In genomic region chr2:8527031-8527430, GRCh38 we compare ENCODE assay signal across 23 cellular contexts.
A peak's percentile ranks its signal among the peaks of the same experiment; 100 is the strongest.
DNase-seq lines count a peak whose midpoint lies in the region; ATAC-seq, FAIRE-seq and TF ChIP-seq lines count a peak whose summit lies in the region.
"Had no signal": no experiment of that assay in that cellular context is flagged by ENCODE, and none has a peak within 500 bp of the region (broad histone marks: within the 10 kb centered on the region; RNA-seq: fewer than 3 reads in every experiment).

No MANE protein-coding gene starts in this region.

- H3K4me1 ChIP-seq in SK-N-SH (ENCODE audit: control insufficient read depth in 1 of 2, insufficient read depth in 2 of 2, low read depth in 1 of 2, low read length in 1 of 2) (peaks cover 0 to 35% of the 10 kb centered on the region in 2 experiments; a peak in 2 of 4 replicates), GM12878 (ENCODE audit: control insufficient read depth, insufficient read depth, low read length) (peaks cover 54% of the 10 kb centered on the region), trophoblast cell (ENCODE audit: control insufficient read depth in 1 of 2, insufficient read depth in 2 of 2, low read length in 2 of 2) (peaks cover 8 to 9% of the 10 kb centered on the region in 2 experiments)
- H3K4me1 ChIP-seq in CD8-positive, alpha-beta memory T cell (ENCODE audit: insufficient read depth, low read length) = peaks cover 21% of the 10 kb centered on the region
- H3K4me1 ChIP-seq: ascending aorta had no signal

- H3F3A ChIP-seq in SK-N-SH (replicated peaks; ENCODE audit: insufficient read depth) = no peaks in the 10 kb centered on the region

- CTCF ChIA-PET in SK-N-SH (lab: Yijun Ruan, JAX) (no interaction called here), GM12878 (lab: Yijun Ruan, JAX) (interaction anchor here (2.9 to 3.1 kb wide), 2 partner anchors 10 to 12 kb away, joined by 7 to 10 read pairs; no protein-coding TSS in a partner anchor)
- CTCF ChIA-PET in CD8-positive, alpha-beta memory T cell (lab: Charles Lee) = no interaction called here

- 63% methylated on average over 4 of the region's 4 CpGs for WGBS in SK-N-SH (ENCODE audit: low lambda C conversion rate)
- 77% methylated on average over 4 of the region's 4 CpGs for WGBS in GM12878 (ENCODE audit: insufficient coverage, insufficient replicate concordance, low lambda C conversion rate, missing lambda C conversion rate)
- no CpG with 5 or more reads among the region's 4 CpGs for WGBS in trophoblast cell (ENCODE audit: extremely low coverage, insufficient coverage, insufficient read length)

- peak overlapping the region; percentile 21 for H2BK12ac ChIP-seq in trophoblast cell (ENCODE audit: low read length)

- SMC1A ChIA-PET in GM12878 (lab: Charles Lee; ENCODE audit: uncharacterized antibody, unreplicated experiment) = interaction anchor here (3.3 to 17.9 kb wide), 2 partner anchors 13 to 52 kb away, joined by 10 to 284 read pairs; no protein-coding TSS in a partner anchor

- TF ChIP-seq CTCF in SK-N-SH (IDR thresholded peaks at IDR 0.05) (no peak), GM12878 (IDR thresholded peaks at IDR 0.05 in 2 of 3, conservative IDR thresholded peaks at IDR 0.05 in 1 of 3; ENCODE audit: control insufficient read depth in 2 of 3, extremely low read depth in 1 of 3, insufficient read depth in 1 of 3, low read depth in 3 of 3, low read length in 3 of 3) (no peak)

- H3K14ac ChIP-seq in trophoblast cell (ENCODE audit: low read length) = no peak overlapping the region

- intact Hi-C loops in GM12878 (cut with micrococcal nuclease; ENCODE audit: unreplicated experiment) = loop anchor here (5.0 kb wide), 4 partner anchors 40 to 235 kb away; no protein-coding TSS in a partner anchor

- H2BK5ac ChIP-seq in trophoblast cell (ENCODE audit: low read depth, low read length, poor library complexity) = no peak overlapping the region

- H3K9me3 ChIP-seq in SK-N-SH (no peaks in the 10 kb centered on the region), GM12878 (replicated peaks; ENCODE audit: control insufficient read depth, insufficient read depth, low read length) (peaks cover 9% of the 10 kb centered on the region; the same call in 2 of the 3 replicates), trophoblast cell (ENCODE audit: insufficient read depth, low read depth, low read length) (peaks cover 3% of the 10 kb centered on the region)
- peaks cover 2% of the 10 kb centered on the region for H3K9me3 ChIP-seq in CD8-positive, alpha-beta memory T cell (ENCODE audit: low read length)
- H3K9me3 ChIP-seq: prostate gland had no signal

- no peak overlapping the region for H2BK120ac ChIP-seq in trophoblast cell (ENCODE audit: insufficient read depth, low read length, poor library complexity)

- H3K36me3 ChIP-seq in SK-N-SH (replicated peaks in 1 of 2; ENCODE audit: control insufficient read depth in 1 of 2, insufficient read depth in 2 of 2, low read length in 1 of 2) (no peaks in the 10 kb centered on the region), GM12878 (ENCODE audit: control insufficient read depth in 2 of 2, insufficient read depth in 2 of 2, low read length in 1 of 2) (no peaks in the 10 kb centered on the region), trophoblast cell (ENCODE audit: control insufficient read depth in 1 of 2, insufficient read depth in 2 of 2, low read length in 2 of 2) (no peaks in the 10 kb centered on the region)
- no peaks in the 10 kb centered on the region for H3K36me3 ChIP-seq in CD8-positive, alpha-beta memory T cell (ENCODE audit: insufficient read depth, low read length)
- H3K36me3 ChIP-seq: ascending aorta, Peyer's patch, prostate gland had no signal

- no peak overlapping the region for H4K8ac ChIP-seq in trophoblast cell (ENCODE audit: low read depth, low read length)

- peak overlapping the region; percentile 31 for H2AK5ac ChIP-seq in trophoblast cell (ENCODE audit: low read length)

- H3K27ac Mint-ChIP-seq in CD8-positive, alpha-beta memory T cell = peak overlapping the region in 2 of 8 donors; percentile 17 to 24
- H3K27ac Mint-ChIP-seq: activated CD4-positive, alpha-beta T cell treated with anti-CD3 and anti-CD28 coated beads, Interleukin-2, amount 10 ng/mL, durations not matched to agents 24 days and 14 days; activated naive CD4-positive, alpha-beta T cell treated with anti-CD3 and anti-CD28 coated beads for 36 hours; CD4-positive, alpha-beta T cell had no signal

- POLR2A ChIA-PET in SK-N-SH (lab: Yijun Ruan, JAX) = interaction anchor here (3.2 to 3.5 kb wide), 2 partner anchors 151 to 155 kb away, joined by 10 to 21 read pairs; partner anchors contain the start of gene ID2
- POLR2A ChIA-PET in GM12878 (lab: Charles Lee) = interaction anchor here (1.2 to 6.2 kb wide), 5 partner anchors 11 to 155 kb away, joined by 3 to 42 read pairs (median 26); partner anchors contain the start of gene ID2
- POLR2A ChIA-PET in CD8-positive, alpha-beta memory T cell (lab: Charles Lee) = no interaction called here

- TF ChIP-seq RAD21 in SK-N-SH (IDR thresholded peaks at IDR 0.05; ENCODE audit: low read length) (no peak), GM12878 (IDR thresholded peaks at IDR 0.05; ENCODE audit: insufficient read depth, low read depth, low read length) (no peak)

- peak; percentile 41 for DNase-seq in SK-N-SH
- peak; percentile 70 for DNase-seq in NCI-H146 (lab: John Stamatoyannopoulos, UW)
- no peak for DNase-seq in GM12878 (ENCODE audit: low read depth, low spot score)
- no peak for DNase-seq in trophoblast cell
- no peak for DNase-seq in activated gamma-delta T cell (lab: John Stamatoyannopoulos, UW)
- DNase-seq in CD8-positive, alpha-beta memory T cell = no peak
- DNase-seq: activated CD4-positive, alpha-beta T cell treated with anti-CD3 and anti-CD28 coated beads, Interleukin-2, amount 10 ng/mL, durations not matched to agents 24 days and 14 days; activated naive CD4-positive, alpha-beta T cell treated with anti-CD3 and anti-CD28 coated beads for 36 hours; CD4-positive, alpha-beta T cell; effector CD8-positive, alpha-beta T cell; H7; head of caudate nucleus; mammary epithelial cell; MV-4-11; NCI-H2081 treated with DMSO at 0.1 percent for 48 hours; NCI-H526 treated with DMSO at 0.1 percent for 48 hours; Peyer's patch; tibial artery had no signal

- no peak overlapping the region for H3K4me3 Mint-ChIP-seq in CD8-positive, alpha-beta memory T cell
- H3K4me3 Mint-ChIP-seq: activated CD4-positive, alpha-beta T cell treated with anti-CD3 and anti-CD28 coated beads, Interleukin-2, amount 10 ng/mL, durations not matched to agents 24 days and 14 days; activated naive CD4-positive, alpha-beta T cell treated with anti-CD3 and anti-CD28 coated beads for 36 hours; CD4-positive, alpha-beta T cell; nephron had no signal

- peaks cover 0 to 2% of the 10 kb centered on the region in 2 donors for H3K27me3 Mint-ChIP-seq in CD8-positive, alpha-beta memory T cell
- H3K27me3 Mint-ChIP-seq: activated CD4-positive, alpha-beta T cell treated with anti-CD3 and anti-CD28 coated beads, Interleukin-2, amount 10 ng/mL, durations not matched to agents 24 days and 14 days; CD4-positive, alpha-beta T cell had no signal

- H3K36me3 Mint-ChIP-seq in CD8-positive, alpha-beta memory T cell = peaks cover 0 to 13% (median 0%) of the 10 kb centered on the region in 3 donors

- H3K9me2 ChIP-seq in SK-N-SH = no peaks in the 10 kb centered on the region

- H3K23ac ChIP-seq in trophoblast cell (ENCODE audit: low read length) = no peak overlapping the region

- no peak overlapping the region for H3K18ac ChIP-seq in trophoblast cell (ENCODE audit: low read length)

- H2AFZ ChIP-seq in SK-N-SH (ENCODE audit: low read depth) (no peak overlapping the region), GM12878 (ENCODE audit: control insufficient read depth, low read depth, low read length) (no peak overlapping the region), trophoblast cell (ENCODE audit: insufficient read depth, low read length, poor library complexity) (no peak overlapping the region)

- peaks cover 3% of the 10 kb centered on the region for H3K79me1 ChIP-seq in trophoblast cell (ENCODE audit: low read length)

- peaks cover 0 to 10% (median 5%) of the 10 kb centered on the region in 5 donors for H3K9me3 Mint-ChIP-seq in CD8-positive, alpha-beta memory T cell

- no peak for TF ChIP-seq EP300 in SK-N-SH (IDR thresholded peaks at IDR 0.05; ENCODE audit: borderline replicate concordance in 1 of 2, low read depth in 1 of 2, low read length in 1 of 2)
- TF ChIP-seq EP300 in GM12878 (IDR thresholded peaks at IDR 0.05; ENCODE audit: borderline replicate concordance in 1 of 2, control insufficient read depth in 1 of 2, low read depth in 2 of 2, low read length in 2 of 2) = no peak

- H3K4me1 Mint-ChIP-seq in CD8-positive, alpha-beta memory T cell = peaks cover 37 to 40% (median 40%) of the 10 kb centered on the region in 3 donors

- no peak overlapping the region for H4K12ac ChIP-seq in trophoblast cell (ENCODE audit: low read depth, low read length)

- no peak overlapping the region for H3K4me3 ChIP-seq in SK-N-SH (ENCODE audit: low read depth in 2 of 2, low read length in 1 of 2)
- H3K4me3 ChIP-seq in GM12878 = no peak overlapping the region
- H3K4me3 ChIP-seq in trophoblast cell (ENCODE audit: low read depth, low read length) = no peak overlapping the region
- H3K4me3 ChIP-seq in CD8-positive, alpha-beta memory T cell (ENCODE audit: low read length) = no peak overlapping the region
- H3K4me3 ChIP-seq: ascending aorta, Peyer's patch, prostate gland, tibial artery had no signal

- H3K27me3 ChIP-seq in SK-N-SH (ENCODE audit: insufficient read depth) (no peaks in the 10 kb centered on the region; the same call in 1 of the 2 replicates), GM12878 (replicated peaks in 1 of 2; ENCODE audit: control insufficient read depth in 2 of 2, insufficient read depth in 2 of 2, low read length in 1 of 2) (no peaks in the 10 kb centered on the region), trophoblast cell (ENCODE audit: insufficient read depth, low read length) (no peaks in the 10 kb centered on the region)
- H3K27me3 ChIP-seq in CD8-positive, alpha-beta memory T cell (ENCODE audit: insufficient read depth, low read length, poor library complexity, severe bottlenecking) = no peaks in the 10 kb centered on the region
- H3K27me3 ChIP-seq: ascending aorta, Peyer's patch, tibial artery had no signal

- no peaks in the 10 kb centered on the region for H3K79me2 ChIP-seq in SK-N-SH (ENCODE audit: insufficient read depth)
- H3K79me2 ChIP-seq in GM12878 (ENCODE audit: control insufficient read depth, insufficient read depth, low read length) = no peaks in the 10 kb centered on the region
- H3K79me2 ChIP-seq in trophoblast cell (ENCODE audit: control insufficient read depth, insufficient read depth, low read length, poor library complexity) = no peaks in the 10 kb centered on the region

- no peak overlapping the region for H3K9ac ChIP-seq in SK-N-SH
- 0 out of 2 replicates have a peak overlapping the region, but pooled peaks have one; percentile 2 for H3K9ac ChIP-seq in GM12878 (ENCODE audit: control insufficient read depth, insufficient read depth, low read length)
- no peak overlapping the region for H3K9ac ChIP-seq in trophoblast cell (ENCODE audit: low read length)

- no peak overlapping the region for H3K4me2 ChIP-seq in SK-N-SH
- peak overlapping the region; percentile 4; the same call in 1 of the 2 replicates for H3K4me2 ChIP-seq in GM12878 (ENCODE audit: control insufficient read depth, insufficient read depth)
- no peak overlapping the region for H3K4me2 ChIP-seq in trophoblast cell (ENCODE audit: low read length)

- no peak overlapping the region for H3K4ac ChIP-seq in trophoblast cell (ENCODE audit: low read depth, low read length)

- H4K91ac ChIP-seq in trophoblast cell (ENCODE audit: low read depth, low read length) = peak overlapping the region; percentile 33

- no peak for TF ChIP-seq POLR2A in GM12878 (IDR thresholded peaks at IDR 0.05; ENCODE audit: low read depth, low read length)

- no peak for ATAC-seq in SK-N-SH treated with all-trans-retinoic acid at 6 μM for 48 hours
- no peak for ATAC-seq in GM12878
- ATAC-seq in HG02798 (IDR thresholded peaks at IDR 0.05; ENCODE audit: poor library complexity, unreplicated experiment) = no peak

- in situ Hi-C loops in GM12878 (cut with MboI) = loop anchor here (5.0 kb wide), 1 partner anchor 160 kb away; no protein-coding TSS in a partner anchor

- FAIRE-seq in GM12878 (lab: Jason Lieb, UNC) = no peak

- no peaks in the 10 kb centered on the region for H4K20me1 ChIP-seq in SK-N-SH (ENCODE audit: insufficient read depth)
- no peaks in the 10 kb centered on the region for H4K20me1 ChIP-seq in GM12878 (ENCODE audit: control insufficient read depth, insufficient read depth)

- no TSS peak for BruUV-seq in GM12878 (replicated peaks; lab: Mats Ljungman, UMichigan)

- RAD21 ChIA-PET in GM12878 (lab: Charles Lee; ENCODE audit: unreplicated experiment) = interaction anchor here (17.7 kb wide), 1 partner anchor 13 kb away, joined by 322 read pairs; no protein-coding TSS in a partner anchor

- no peak overlapping the region for H3K27ac ChIP-seq in SK-N-SH (ENCODE audit: low read depth in 2 of 2, low read length in 1 of 2)
- H3K27ac ChIP-seq in GM12878 (ENCODE audit: control insufficient read depth, insufficient read depth) = peak overlapping the region; percentile 27; the same call in 1 of the 2 replicates
- H3K27ac ChIP-seq in trophoblast cell (ENCODE audit: low read depth, low read length) = no peak overlapping the region
- no peak overlapping the region for H3K27ac ChIP-seq in CD8-positive, alpha-beta memory T cell (ENCODE audit: low read depth, low read length)
- H3K27ac ChIP-seq: ascending aorta, tibial artery had no signal

Comparison
In these comparisons a context has a peak if more than half of its experiments do, and no peak if none do; other contexts are left out.
1. DNase-seq: peak in SK-N-SH (single experiment) and NCI-H146 (single experiment); none in GM12878 (single experiment), trophoblast cell (0 of 2), activated gamma-delta T cell (single experiment) and CD8-positive, alpha-beta memory T cell (0 of 5).